1 cellular context compared by ENCODE assay signal in genomic region chr1:109792056-109792831, GRCh38.
TF ChIP-seq lines count a peak whose summit lies in the region.

No MANE protein-coding gene starts in this region.

TF ChIP-seq in GM12878, 131 proteins besides CTCF, POLR2A, EP300 and RAD21:
- TF ChIP-seq SUPT20H (IDR thresholded peaks at IDR 0.05; ENCODE audit: borderline replicate concordance, control insufficient read depth, low read depth, low read length) (no peak), BACH1 (IDR thresholded peaks at IDR 0.05; ENCODE audit: borderline replicate concordance) (0 out of 2 replicates have a peak, but pooled peaks have one; percentile 50)
